1 cellular context compared by ENCODE assay signal in genomic region chr10:99569971-99570370, GRCh38.
TF ChIP-seq lines count a peak whose summit lies in the region.

No MANE protein-coding gene starts in this region.

TF ChIP-seq in GM23338, 12 proteins besides CTCF, POLR2A, EP300 and RAD21 (continued from another document):
- TF ChIP-seq REST (IDR thresholded peaks at IDR 0.05; ENCODE audit: unreplicated experiment) = no peak
- TF ChIP-seq EZH2 (IDR thresholded peaks at IDR 0.05; ENCODE audit: low read depth, unreplicated experiment) = no peak
- no peak for TF ChIP-seq CREB1 (CRISPR knock-in tag; IDR thresholded peaks at IDR 0.05; ENCODE audit: low read depth)
- no peak for TF ChIP-seq STAT1 (IDR thresholded peaks at IDR 0.05; ENCODE audit: unreplicated experiment)
